ENCODE assay signal across 2 cellular contexts in the genomic region with DNA sequence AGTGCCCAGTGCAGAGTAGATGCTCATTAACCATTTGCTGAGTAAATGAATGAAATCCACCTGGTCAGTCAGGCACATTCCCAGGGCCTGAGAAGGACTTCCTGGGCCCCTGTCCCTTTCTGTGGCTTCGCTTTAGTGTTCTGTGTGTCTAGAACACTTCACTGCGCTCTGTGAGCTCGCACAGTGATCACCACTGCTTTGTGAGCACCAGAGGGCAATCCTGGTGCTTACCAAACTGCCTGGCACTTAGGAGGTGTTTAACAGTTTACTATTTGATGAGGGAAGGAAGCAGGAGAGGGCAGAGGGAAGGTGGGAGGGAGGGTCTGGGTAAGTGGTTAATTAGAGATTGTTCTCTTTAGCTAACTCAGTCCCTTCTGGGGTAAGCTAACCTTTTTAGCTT.
A peak's percentile ranks its signal among the peaks of the same experiment; 100 is the strongest.
TF ChIP-seq lines count a peak whose summit lies in the region.

No MANE protein-coding gene starts in this region.

TF ChIP-seq in H1, 55 proteins besides CTCF, POLR2A, EP300 and RAD21:
- TF ChIP-seq, protein P1, sequence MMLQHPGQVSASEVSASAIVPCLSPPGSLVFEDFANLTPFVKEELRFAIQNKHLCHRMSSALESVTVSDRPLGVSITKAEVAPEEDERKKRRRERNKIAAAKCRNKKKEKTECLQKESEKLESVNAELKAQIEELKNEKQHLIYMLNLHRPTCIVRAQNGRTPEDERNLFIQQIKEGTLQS (IDR thresholded peaks at IDR 0.05; ENCODE audit: insufficient read depth, low read depth, low read length), result no peak
- no peak for TF ChIP-seq PHF8 (conservative IDR thresholded peaks at IDR 0.05; ENCODE audit: low read depth, low read length)
- no peak for TF ChIP-seq GTF2F1 (IDR thresholded peaks at IDR 0.05; ENCODE audit: borderline replicate concordance, low read depth, low read length)
- TF ChIP-seq TEAD4 (IDR thresholded peaks at IDR 0.05; ENCODE audit: low read depth, low read length), result no peak
- no peak for TF ChIP-seq ASH2L (IDR thresholded peaks at IDR 0.05; ENCODE audit: low read length)
- TF ChIP-seq HDAC6 (IDR thresholded peaks at IDR 0.05; ENCODE audit: low read depth, low read length), result no peak
- TF ChIP-seq CREB1 (IDR thresholded peaks at IDR 0.05), result no peak
- no peak for TF ChIP-seq CTBP2 (IDR thresholded peaks at IDR 0.05; ENCODE audit: borderline replicate concordance, insufficient read depth, insufficient read length, low read length)
- no peak for TF ChIP-seq JUN (IDR thresholded peaks at IDR 0.05; ENCODE audit: low read depth, low read length)
- TF ChIP-seq FOSL1 (IDR thresholded peaks at IDR 0.05; ENCODE audit: insufficient read depth, low read depth, low read length), result no peak
- TF ChIP-seq RXRA (IDR thresholded peaks at IDR 0.05; ENCODE audit: insufficient read depth, low read depth, low read length), result no peak
- no peak for TF ChIP-seq ZNF274 (IDR thresholded peaks at IDR 0.05; ENCODE audit: borderline replicate concordance, extremely low read depth, low read length)
- no peak for TF ChIP-seq EZH2 (IDR thresholded peaks at IDR 0.05; ENCODE audit: low read depth, low read length, severe bottlenecking)
- no peak for TF ChIP-seq POU5F1 (IDR thresholded peaks at IDR 0.05; ENCODE audit: low read depth, low read length)
- TF ChIP-seq NANOG (IDR thresholded peaks at IDR 0.05; ENCODE audit: insufficient read depth, low read depth, low read length, poor library complexity, severe bottlenecking), result no peak
- no peak for TF ChIP-seq CEBPB (IDR thresholded peaks at IDR 0.05; ENCODE audit: low read depth, low read length)
- TF ChIP-seq EGR1 (IDR thresholded peaks at IDR 0.05; ENCODE audit: borderline replicate concordance, low read depth, low read length), result no peak

TF ChIP-seq in HepG2, 621 proteins besides CTCF, POLR2A, EP300 and RAD21:
- TF ChIP-seq ZMYM3 (CRISPR knock-in tag; IDR thresholded peaks at IDR 0.05) (peak; percentile 20; the same call in 1 of the 2 replicates), STAG1 (CRISPR knock-in tag; IDR thresholded peaks at IDR 0.05) (peak; percentile 43), PRPF4 (IDR thresholded peaks at IDR 0.05; ENCODE audit: low read depth, low read length, poor library complexity, severe bottlenecking) (peak; percentile 59), SALL1 (CRISPR knock-in tag; IDR thresholded peaks at IDR 0.05) (peak; percentile 25; the same call in 1 of the 2 replicates), ZNF790 (CRISPR knock-in tag; IDR thresholded peaks at IDR 0.05; ENCODE audit: borderline replicate concordance) (0 out of 2 replicates have a peak, but pooled peaks have one; percentile 27), SP4 (CRISPR knock-in tag; IDR thresholded peaks at IDR 0.05) (0 out of 2 replicates have a peak, but pooled peaks have one; percentile 19), MBD4 (IDR thresholded peaks at IDR 0.05; ENCODE audit: borderline replicate concordance, low read length) (no peak), ZBTB38 (CRISPR knock-in tag; IDR thresholded peaks at IDR 0.05) (0 out of 2 replicates have a peak, but pooled peaks have one; percentile 61), DBP (CRISPR knock-in tag; IDR thresholded peaks at IDR 0.05; ENCODE audit: not compliant biosample characterization) (no peak), AKAP8 (CRISPR knock-in tag; IDR thresholded peaks at IDR 0.05) (no peak)
- TF ChIP-seq, protein P2, sequence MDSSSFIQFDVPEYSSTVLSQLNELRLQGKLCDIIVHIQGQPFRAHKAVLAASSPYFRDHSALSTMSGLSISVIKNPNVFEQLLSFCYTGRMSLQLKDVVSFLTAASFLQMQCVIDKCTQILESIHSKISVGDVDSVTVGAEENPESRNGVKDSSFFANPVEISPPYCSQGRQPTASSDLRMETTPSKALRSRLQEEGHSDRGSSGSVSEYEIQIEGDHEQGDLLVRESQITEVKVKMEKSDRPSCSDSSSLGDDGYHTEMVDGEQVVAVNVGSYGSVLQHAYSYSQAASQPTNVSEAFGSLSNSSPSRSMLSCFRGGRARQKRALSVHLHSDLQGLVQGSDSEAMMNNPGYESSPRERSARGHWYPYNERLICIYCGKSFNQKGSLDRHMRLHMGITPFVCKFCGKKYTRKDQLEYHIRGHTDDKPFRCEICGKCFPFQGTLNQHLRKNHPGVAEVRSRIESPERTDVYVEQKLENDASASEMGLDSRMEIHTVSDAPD (CRISPR knock-in tag; IDR thresholded peaks at IDR 0.05), result 0 out of 2 replicates have a peak, but pooled peaks have one; percentile 34
- TF ChIP-seq, protein P3, sequence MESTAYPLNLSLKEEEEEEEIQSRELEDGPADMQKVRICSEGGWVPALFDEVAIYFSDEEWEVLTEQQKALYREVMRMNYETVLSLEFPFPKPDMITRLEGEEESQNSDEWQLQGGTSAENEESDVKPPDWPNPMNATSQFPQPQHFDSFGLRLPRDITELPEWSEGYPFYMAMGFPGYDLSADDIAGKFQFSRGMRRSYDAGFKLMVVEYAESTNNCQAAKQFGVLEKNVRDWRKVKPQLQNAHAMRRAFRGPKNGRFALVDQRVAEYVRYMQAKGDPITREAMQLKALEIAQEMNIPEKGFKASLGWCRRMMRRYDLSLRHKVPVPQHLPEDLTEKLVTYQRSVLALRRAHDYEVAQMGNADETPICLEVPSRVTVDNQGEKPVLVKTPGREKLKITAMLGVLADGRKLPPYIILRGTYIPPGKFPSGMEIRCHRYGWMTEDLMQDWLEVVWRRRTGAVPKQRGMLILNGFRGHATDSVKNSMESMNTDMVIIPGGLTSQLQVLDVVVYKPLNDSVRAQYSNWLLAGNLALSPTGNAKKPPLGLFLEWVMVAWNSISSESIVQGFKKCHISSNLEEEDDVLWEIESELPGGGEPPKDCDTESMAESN (CRISPR knock-in tag; conservative IDR thresholded peaks at IDR 0.05), result 0 out of 2 replicates have a peak, but pooled peaks have one; percentile 4
- TF ChIP-seq, protein P4, sequence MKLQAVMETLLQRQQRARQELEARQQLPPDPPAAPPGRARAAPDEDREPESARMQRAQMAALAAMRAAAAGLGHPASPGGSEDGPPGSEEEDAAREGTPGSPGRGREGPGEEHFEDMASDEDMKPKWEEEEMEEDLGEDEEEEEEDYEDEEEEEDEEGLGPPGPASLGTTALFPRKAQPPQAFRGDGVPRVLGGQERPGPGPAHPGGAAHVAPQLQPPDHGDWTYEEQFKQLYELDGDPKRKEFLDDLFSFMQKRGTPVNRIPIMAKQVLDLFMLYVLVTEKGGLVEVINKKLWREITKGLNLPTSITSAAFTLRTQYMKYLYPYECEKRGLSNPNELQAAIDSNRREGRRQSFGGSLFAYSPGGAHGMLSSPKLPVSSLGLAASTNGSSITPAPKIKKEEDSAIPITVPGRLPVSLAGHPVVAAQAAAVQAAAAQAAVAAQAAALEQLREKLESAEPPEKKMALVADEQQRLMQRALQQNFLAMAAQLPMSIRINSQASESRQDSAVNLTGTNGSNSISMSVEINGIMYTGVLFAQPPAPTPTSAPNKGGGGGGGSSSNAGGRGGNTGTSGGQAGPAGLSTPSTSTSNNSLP (IDR thresholded peaks at IDR 0.05; ENCODE audit: low read depth, low read length), result no peak
